8 cellular contexts compared by ENCODE assay signal in genomic region chr14:67694791-67695393, GRCh38. TPM values are rescaled to one million over a fixed set of nuclear protein-coding genes. Genes with fewer than 3 reads are reported as not detected.
A peak's percentile ranks its signal among the peaks of the same experiment; 100 is the strongest.
DNase-seq lines count a peak whose midpoint lies in the region; ATAC-seq and TF ChIP-seq lines count a peak whose summit lies in the region.

No MANE protein-coding gene starts in this region.

- peaks cover 0 to 29% (median 7%) of the 10 kb centered on the region in 12 donors for H3K4me1 ChIP-seq in heart left ventricle

- no peaks in the 10 kb centered on the region for H3K9me3 ChIP-seq in heart left ventricle

- no peaks in the 10 kb centered on the region for H3K9me3 Mint-ChIP-seq in activated naive CD8-positive, alpha-beta T cell treated with anti-CD3 and anti-CD28 coated beads, Interleukin-2, amount 10 ng/mL, durations not matched to agents 7 days and 5 days

- peaks cover 22% of the 10 kb centered on the region for H3K4me1 Mint-ChIP-seq in activated naive CD8-positive, alpha-beta T cell treated with anti-CD3 and anti-CD28 coated beads, Interleukin-2, amount 10 ng/mL, durations not matched to agents 7 days and 5 days

- peak overlapping the region; percentile 99 for H3K27ac Mint-ChIP-seq in activated naive CD8-positive, alpha-beta T cell treated with anti-CD3 and anti-CD28 coated beads, Interleukin-2, amount 10 ng/mL, durations not matched to agents 7 days and 5 days

- intact Hi-C loops in heart left ventricle (cut with DNase I): loop anchor here in 4 of 10 donors (2.0 to 10.0 kb wide), 3 partner anchors 20 to 170 kb away; partner anchors contain the start of gene VTI1B (in 2 of the 4)

- no peak for TF ChIP-seq CTCF in GM06990 (IDR thresholded peaks at IDR 0.05; ENCODE audit: insufficient read depth, low read length, poor library complexity, severe bottlenecking)
- no peak for TF ChIP-seq CTCF in HFF-Myc (IDR thresholded peaks at IDR 0.05; ENCODE audit: low read depth, low read length, missing control alignments)
- no peak for TF ChIP-seq CTCF in heart left ventricle (IDR thresholded peaks at IDR 0.05)

- no peaks in the 10 kb centered on the region; the same call in none of the 2 replicates for H3K36me3 ChIP-seq in GM06990 (ENCODE audit: control insufficient read depth, insufficient read depth, low read length)
- H3K36me3 ChIP-seq in heart left ventricle: peaks cover 0 to 34% (median 26%) of the 10 kb centered on the region in 9 donors

- TF ChIP-seq POLR2A in heart left ventricle (IDR thresholded peaks at IDR 0.05): no peak

- H3K27me3 ChIP-seq in GM06990 (replicated peaks; ENCODE audit: control insufficient read depth, insufficient read depth, low read length): no peaks in the 10 kb centered on the region
- H3K27me3 ChIP-seq in heart left ventricle: no peaks in the 10 kb centered on the region

- H3K27ac ChIP-seq in heart left ventricle: peak overlapping the region in 11 of 12 donors; percentile 40 to 84 (median 62)

- H3K4me3 Mint-ChIP-seq in activated naive CD8-positive, alpha-beta T cell treated with anti-CD3 and anti-CD28 coated beads, Interleukin-2, amount 10 ng/mL, durations not matched to agents 7 days and 5 days: peak overlapping the region; percentile 99

- peak; percentile 86 for ATAC-seq in activated naive CD8-positive, alpha-beta T cell treated with anti-CD3 and anti-CD28 coated beads, Interleukin-2, amount 10 ng/mL, durations not matched to agents 7 days and 5 days (ENCODE audit: low read depth)
- peak; percentile 10 to 84 (median 64) for ATAC-seq in heart left ventricle

- peak overlapping the region; percentile 75 for H3K4me3 ChIP-seq in GM06990 (replicated peaks; ENCODE audit: low read depth, low read length)
- peak overlapping the region; percentile 97 for H3K4me3 ChIP-seq in HFF-Myc (replicated peaks; ENCODE audit: low read depth, low read length)
- peak overlapping the region; percentile 56 to 94 (median 84) for H3K4me3 ChIP-seq in heart left ventricle

- H3K36me3 Mint-ChIP-seq in activated naive CD8-positive, alpha-beta T cell treated with anti-CD3 and anti-CD28 coated beads, Interleukin-2, amount 10 ng/mL, durations not matched to agents 7 days and 5 days: peaks cover 14% of the 10 kb centered on the region

- 2 to 4% (median 3%) methylated on average over 21 of the region's 21 CpGs for WGBS in heart left ventricle, 4 donors

- peak; percentile 78 for DNase-seq in GM06990 (ENCODE audit: extremely low read depth, insufficient read length)
- DNase-seq in HFF-Myc (ENCODE audit: extremely low read depth, low read depth): peak; percentile 77
- DNase-seq in MV-4-11 (lab: John Stamatoyannopoulos, UW): peak; percentile 42
- peak; percentile 76 for DNase-seq in SK-N-DZ (ENCODE audit: low spot score)
- DNase-seq in activated naive CD8-positive, alpha-beta T cell treated with anti-CD3 and anti-CD28 coated beads, Interleukin-2, amount 10 ng/mL, durations not matched to agents 7 days and 5 days: peak; percentile 70
- DNase-seq in heart left ventricle: peak; percentile 32 to 63 (median 39)
- DNase-seq in pons (ENCODE audit: low spot score): peak; percentile 60
- peak; percentile 82 for DNase-seq in ureter (ENCODE audit: low spot score)

- no peaks in the 10 kb centered on the region for H3K27me3 Mint-ChIP-seq in activated naive CD8-positive, alpha-beta T cell treated with anti-CD3 and anti-CD28 coated beads, Interleukin-2, amount 10 ng/mL, durations not matched to agents 7 days and 5 days

- POLR2A ChIA-PET in activated naive CD8-positive, alpha-beta T cell treated with anti-CD3 and anti-CD28 coated beads, Interleukin-2, amount 10 ng/mL, durations not matched to agents 7 days and 5 days (lab: Charles Lee): interaction anchor here (1.0 to 2.2 kb wide), 9 partner anchors 10 to 335 kb away, joined by 3 to 14 read pairs (median 6); partner anchors contain the start of genes ATP6V1D, EIF2S1, PIGH and RAD51B

RNA-seq across cellular contexts. Expression of gene RDH11, which starts 0.7 kb away (rescaled TPM):
- 71.0 and 81.4 TPM in 2 replicates for polyA plus RNA-seq in SK-N-DZ (2014; cell fraction: cytosol; rRNA removed)
- polyA plus RNA-seq in SK-N-DZ (2014; cell fraction: nucleus; rRNA removed): 58.3 and 61.0 TPM in 2 replicates
- total RNA-seq in activated naive CD8-positive, alpha-beta T cell treated with anti-CD3 and anti-CD28 coated beads, Interleukin-2, amount 10 ng/mL, durations not matched to agents 7 days and 5 days: 10 to 100 TPM; 54.9 to 55.5 TPM
- total RNA-seq in heart left ventricle: 10 to 100 TPM; 14.3 to 24.3 (median 17.8) TPM
- 10 to 100 TPM; 12.5 to 28.7 TPM for polyA plus RNA-seq in heart left ventricle
- 62.1 TPM for total RNA-seq in ureter

RNA-seq across cellular contexts. Expression of gene RDH12, which starts 6.8 kb away (rescaled TPM):
- 0.05 TPM in 1 of 2 replicates, not detected in the other for polyA plus RNA-seq in SK-N-DZ (2014; cell fraction: cytosol; rRNA removed)
- polyA plus RNA-seq in SK-N-DZ (2014; cell fraction: nucleus; rRNA removed): not detected in 2 replicates
- total RNA-seq in activated naive CD8-positive, alpha-beta T cell treated with anti-CD3 and anti-CD28 coated beads, Interleukin-2, amount 10 ng/mL, durations not matched to agents 7 days and 5 days: not detected
- total RNA-seq in heart left ventricle: not detected
- not detected for polyA plus RNA-seq in heart left ventricle
- 0.21 TPM for total RNA-seq in ureter

RNA-seq across cellular contexts. Expression of gene VTI1B, which starts 20.5 kb away (rescaled TPM):
- polyA plus RNA-seq in SK-N-DZ (2014; cell fraction: cytosol; rRNA removed): 33.7 and 37.7 TPM in 2 replicates
- 23.7 and 26.7 TPM in 2 replicates for polyA plus RNA-seq in SK-N-DZ (2014; cell fraction: nucleus; rRNA removed)
- total RNA-seq in activated naive CD8-positive, alpha-beta T cell treated with anti-CD3 and anti-CD28 coated beads, Interleukin-2, amount 10 ng/mL, durations not matched to agents 7 days and 5 days: 10 to 100 TPM; 69.9 to 74.6 TPM
- total RNA-seq in heart left ventricle (100 to 1,000 TPM in 7 of 9 donors, 10 to 100 TPM in 2; 78.5 to 143 (median 128) TPM), ureter (108 TPM)
- polyA plus RNA-seq in heart left ventricle: 10 to 100 TPM; 79.8 to 99.2 TPM

Comparison
In these comparisons a context has a peak if more than half of its experiments do, and no peak if none do; other contexts are left out.
1. Peak in every context shown above with its lines: DNase-seq, ATAC-seq, H3K4me3 ChIP-seq and H3K27ac ChIP-seq.